Comparison of ENCODE assay signal across 18 cellular contexts in genomic region chr1:53112861-53113260, GRCh38. TPM values are rescaled to one million over a fixed set of nuclear protein-coding genes. Genes with fewer than 3 reads are reported as not detected.
A peak's percentile ranks its signal among the peaks of the same experiment; 100 is the strongest.
DNase-seq lines count a peak whose midpoint lies in the region; ATAC-seq and TF ChIP-seq lines count a peak whose summit lies in the region.
"Had no signal": no experiment of that assay in that cellular context is flagged by ENCODE, and none has a peak within 500 bp of the region (broad histone marks: within the 10 kb centered on the region; RNA-seq: fewer than 3 reads in every experiment).

No MANE protein-coding gene starts in this region.

- H3K36me3 Mint-ChIP-seq in activated T-cell treated with anti-CD3 and anti-CD28 coated beads, Interleukin-2, amount 50 U/mL, for 72 hours (ENCODE audit: insufficient read depth in 2 of 2) = no peaks in the 10 kb centered on the region

- no peak for TF ChIP-seq CTCF in tibial artery (IDR thresholded peaks at IDR 0.05)

- peaks cover 25% of the 10 kb centered on the region for H3K4me1 Mint-ChIP-seq in activated T-cell treated with anti-CD3 and anti-CD28 coated beads, Interleukin-2, amount 50 U/mL, for 72 hours (ENCODE audit: low read depth)

- peaks cover 55% of the 10 kb centered on the region for H3K4me1 ChIP-seq in adipocyte (ENCODE audit: control insufficient read depth, insufficient read depth, low read length)
- H3K4me1 ChIP-seq in tibial artery = peaks cover 0 to 77% (median 30%) of the 10 kb centered on the region in 4 donors

- H3K27me3 ChIP-seq in adipocyte (replicated peaks; ENCODE audit: control insufficient read depth, insufficient read depth, low read length) (no peaks in the 10 kb centered on the region), tibial artery (no peaks in the 10 kb centered on the region)

- intact Hi-C loops in tibial artery (cut with DNase I; ENCODE audit: low total_unique reads) = no loop called here

- ATAC-seq in GM21786 (IDR thresholded peaks at IDR 0.05; ENCODE audit: unreplicated experiment) (no peak), HG03095 (IDR thresholded peaks at IDR 0.05; ENCODE audit: unreplicated experiment) (no peak)
- no peak for ATAC-seq in activated T-cell treated with anti-CD3 and anti-CD28 coated beads, Interleukin-2, amount 50 U/mL, for 72 hours (replicated peaks in 1 of 2)

- peaks cover 0 to 4% of the 10 kb centered on the region in 2 donors for H3K9me3 Mint-ChIP-seq in activated T-cell treated with anti-CD3 and anti-CD28 coated beads, Interleukin-2, amount 50 U/mL, for 72 hours

- peak overlapping the region; percentile 52 for H3K9ac ChIP-seq in adipocyte (ENCODE audit: low read length)
- H3K9ac ChIP-seq: KMS-11 had no signal

- peak overlapping the region; percentile 30 to 60 for H3K27ac ChIP-seq in tibial artery
- H3K27ac ChIP-seq: KMS-11, PC-9 had no signal

- H3K4me3 ChIP-seq in adipocyte (ENCODE audit: low read length) (no peak overlapping the region), tibial artery (no peak overlapping the region)
- H3K4me3 ChIP-seq: PC-9 had no signal

- peak; percentile 31 for DNase-seq in ELR (ENCODE audit: low read depth)
- DNase-seq in adipocyte (ENCODE audit: low read depth) = no peak
- DNase-seq in kidney tubule cell (ENCODE audit: low spot score) = peak; percentile 18
- no peak for DNase-seq in tibial artery
- no peak for DNase-seq in activated T-cell treated with anti-CD3 and anti-CD28 coated beads, Interleukin-2, amount 50 U/mL, for 72 hours
- no peak for DNase-seq in HCEC 1CT
- DNase-seq: COR-L47, NCI-H1048, NCI-H1436 treated with DMSO at 0.1 percent for 48 hours, NCI-H2029 treated with DMSO at 0.1 percent for 48 hours, NCI-H510A treated with DMSO at 0.1 percent for 48 hours, NCI-H82 had no signal

- H3K27me3 Mint-ChIP-seq in activated T-cell treated with anti-CD3 and anti-CD28 coated beads, Interleukin-2, amount 50 U/mL, for 72 hours (ENCODE audit: low read depth) = peaks cover 28% of the 10 kb centered on the region

- no peak overlapping the region for H3K4me3 Mint-ChIP-seq in activated T-cell treated with anti-CD3 and anti-CD28 coated beads, Interleukin-2, amount 50 U/mL, for 72 hours

- H3K27ac Mint-ChIP-seq in activated T-cell treated with anti-CD3 and anti-CD28 coated beads, Interleukin-2, amount 50 U/mL, for 72 hours = no peak overlapping the region

- H3K36me3 ChIP-seq in adipocyte (ENCODE audit: control insufficient read depth, insufficient read depth, low read length, severe bottlenecking) (no peaks in the 10 kb centered on the region), tibial artery (no peaks in the 10 kb centered on the region)

- H3K9me3 ChIP-seq in adipocyte (ENCODE audit: control insufficient read depth, low read length) = peaks cover 20% of the 10 kb centered on the region
- H3K9me3 ChIP-seq in tibial artery = peaks cover 0 to 11% (median 0%) of the 10 kb centered on the region in 3 donors

RNA-seq across cellular contexts. Expression of gene SLC1A7, which starts 29.6 kb away (rescaled TPM):
- not detected for total RNA-seq in activated T-cell treated with anti-CD3 and anti-CD28 coated beads, Interleukin-2, amount 50 U/mL, for 72 hours
- total RNA-seq: A673, PC-9 had no signal

RNA-seq across cellular contexts. Expression of gene PODN, which starts 50.8 kb away (rescaled TPM):
- total RNA-seq in activated T-cell treated with anti-CD3 and anti-CD28 coated beads, Interleukin-2, amount 50 U/mL, for 72 hours = not detected
- total RNA-seq: A673, M059J, PC-9 had no signal

Comparison
In these comparisons a context has a peak if more than half of its experiments do, and no peak if none do; other contexts are left out.
1. DNase-seq: peak in ELR (single experiment) and kidney tubule cell (single experiment); none in adipocyte (single experiment), tibial artery (0 of 2), activated T-cell treated with anti-CD3 and anti-CD28 coated beads, Interleukin-2, amount 50 U/mL, for 72 hours (0 of 2) and HCEC 1CT (single experiment).